Comparison of ENCODE assay signal across 1 cellular context in genomic region chr17:8176197-8176940, GRCh38.
TF ChIP-seq lines count a peak whose summit lies in the region.

Gene TMEM107 (minus strand): TSS chr17:8176380. CDS start chr17:8176286, 94 bp downstream.

TF ChIP-seq in HEK293, 187 proteins besides CTCF, POLR2A, EP300 and RAD21 (continued from another document and continues in another):
- peak; percentile 84 for TF ChIP-seq ZBTB26 (tag by site-specific recombination; optimal IDR thresholded peaks at IDR 0.05)
- no peak for TF ChIP-seq KLF17 (tag by site-specific recombination; IDR thresholded peaks at IDR 0.05)
- peak; percentile 40; the same call in 1 of the 2 replicates for TF ChIP-seq ZNF600 (tag by site-specific recombination; IDR thresholded peaks at IDR 0.05)
- peak; percentile 47; the same call in 1 of the 2 replicates for TF ChIP-seq ZFHX2 (tag by site-specific recombination; conservative IDR thresholded peaks at IDR 0.05)
- TF ChIP-seq PATZ1 (tag by site-specific recombination; IDR thresholded peaks at IDR 0.05), result peak; percentile 34
- peak; percentile 71 for TF ChIP-seq SP3 (tag by site-specific recombination; IDR thresholded peaks at IDR 0.05)
- TF ChIP-seq ZNF394 (tag by site-specific recombination; IDR thresholded peaks at IDR 0.05; ENCODE audit: borderline replicate concordance), result no peak
- no peak for TF ChIP-seq ZFP69B (tag by site-specific recombination; IDR thresholded peaks at IDR 0.05)
- no peak for TF ChIP-seq ZNF19 (tag by site-specific recombination; IDR thresholded peaks at IDR 0.05; ENCODE audit: low read depth)
- TF ChIP-seq SP2 (tag by site-specific recombination; IDR thresholded peaks at IDR 0.05), result peak; percentile 71
- TF ChIP-seq MEIS1 (CRISPR knock-in tag; IDR thresholded peaks at IDR 0.05; ENCODE audit: borderline replicate concordance), result no peak
- TF ChIP-seq ZNF830 (tag by site-specific recombination; IDR thresholded peaks at IDR 0.05; ENCODE audit: low read depth), result no peak
- peak; percentile 54 for TF ChIP-seq HIC1 (tag by site-specific recombination; IDR thresholded peaks at IDR 0.05)
- peak; percentile 38; the same call in 1 of the 2 replicates for TF ChIP-seq EGR2 (tag by site-specific recombination; IDR thresholded peaks at IDR 0.05; ENCODE audit: low read depth)
- no peak for TF ChIP-seq ZNF140 (tag by site-specific recombination; IDR thresholded peaks at IDR 0.05)
- no peak for TF ChIP-seq PRDM10 (tag by site-specific recombination; IDR thresholded peaks at IDR 0.05)
- no peak; the same call in 1 of the 2 replicates for TF ChIP-seq ZNF501 (tag by site-specific recombination; IDR thresholded peaks at IDR 0.05)
- 0 out of 2 replicates have a peak, but pooled peaks have one; percentile 52 for TF ChIP-seq KLF16 (tag by site-specific recombination; IDR thresholded peaks at IDR 0.05)
- TF ChIP-seq ZXDB (tag by site-specific recombination; IDR thresholded peaks at IDR 0.05), result peak; percentile 43; the same call in 1 of the 2 replicates
- no peak for TF ChIP-seq ZNF223 (tag by site-specific recombination; IDR thresholded peaks at IDR 0.05)
- peak; percentile 88 for TF ChIP-seq PRDM4 (tag by site-specific recombination; IDR thresholded peaks at IDR 0.05)
- no peak for TF ChIP-seq ZNF658 (tag by site-specific recombination; IDR thresholded peaks at IDR 0.05)
- TF ChIP-seq ZSCAN18 (tag by site-specific recombination; IDR thresholded peaks at IDR 0.05), result no peak
- no peak for TF ChIP-seq ZNF626 (tag by site-specific recombination; IDR thresholded peaks at IDR 0.05)
- no peak for TF ChIP-seq ZNF555 (tag by site-specific recombination; conservative IDR thresholded peaks at IDR 0.05)
- TF ChIP-seq YY2 (tag by site-specific recombination; IDR thresholded peaks at IDR 0.05), result no peak
- TF ChIP-seq HOXA7 (CRISPR knock-in tag; IDR thresholded peaks at IDR 0.05; ENCODE audit: borderline replicate concordance), result no peak
- TF ChIP-seq ZNF488 (tag by site-specific recombination; IDR thresholded peaks at IDR 0.05), result no peak
- TF ChIP-seq ZNF596 (tag by site-specific recombination; IDR thresholded peaks at IDR 0.05), result no peak
- peak; percentile 69; the same call in 1 of the 2 replicates for TF ChIP-seq ZNF335 (tag by site-specific recombination; conservative IDR thresholded peaks at IDR 0.05)
- no peak for TF ChIP-seq INSM2 (tag by site-specific recombination; IDR thresholded peaks at IDR 0.05)
- TF ChIP-seq ZNF707 (tag by site-specific recombination; IDR thresholded peaks at IDR 0.05), result no peak
- peak; percentile 61 for TF ChIP-seq ZBTB8A (tag by site-specific recombination; IDR thresholded peaks at IDR 0.05)
- TF ChIP-seq KLF9 (tag by site-specific recombination; IDR thresholded peaks at IDR 0.05; ENCODE audit: low read depth), result peak; percentile 16; the same call in 1 of the 2 replicates
- peak; percentile 82 for TF ChIP-seq ZBTB17 (tag by site-specific recombination; IDR thresholded peaks at IDR 0.05)
- TF ChIP-seq ZNF169 (tag by site-specific recombination; IDR thresholded peaks at IDR 0.05), result no peak
- no peak for TF ChIP-seq ZNF157 (tag by site-specific recombination; IDR thresholded peaks at IDR 0.05)
- peak; percentile 65; the same call in 1 of the 2 replicates for TF ChIP-seq KLF8 (tag by site-specific recombination; IDR thresholded peaks at IDR 0.05)
- peak; percentile 8; the same call in 1 of the 2 replicates for TF ChIP-seq ZBTB11 (tag by site-specific recombination; conservative IDR thresholded peaks at IDR 0.05; ENCODE audit: low read depth)
